In the genomic region with DNA sequence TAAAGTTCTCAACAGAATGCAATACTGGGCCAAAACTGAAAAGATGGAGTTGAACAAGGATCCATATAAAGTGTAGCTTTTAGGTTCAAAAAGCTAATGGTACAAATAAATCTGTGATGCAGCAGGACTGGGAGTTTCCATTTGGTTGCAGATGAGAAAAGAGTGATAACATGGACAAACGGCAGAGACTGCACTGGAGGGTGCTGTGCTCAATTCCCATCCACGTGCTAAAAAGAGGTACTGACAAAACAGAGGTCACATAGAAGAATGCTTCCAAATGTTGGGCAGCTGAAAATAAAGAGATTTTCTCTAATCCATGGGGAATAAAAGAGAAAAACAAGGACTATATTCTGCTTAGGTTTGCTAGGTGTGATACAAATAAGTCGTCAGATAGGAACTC, we compare ENCODE assay signal across 23 cellular contexts.
"Had no signal": no experiment of that assay in that cellular context is flagged by ENCODE, and none has a peak within 500 bp of the region (broad histone marks: within the 10 kb centered on the region; RNA-seq: fewer than 3 reads in every experiment).

No MANE protein-coding gene starts in this region.

- H3K4me3 Mint-ChIP-seq: T-cell had no signal

- ATAC-seq: HepG2, K562, Panc1, PC-3, T-cell had no signal

- H3K4me3 ChIP-seq: K562 had no signal

- DNase-seq: Kasumi-1, MM.1S, NCI-H1092 treated with DMSO at 0.1 percent for 48 hours, NCI-H1417, NCI-H146, NCI-H1694 treated with DMSO at 0.1 percent for 48 hours, NCI-H1930, NCI-H2081, NCI-H2107, NCI-H2227 treated with DMSO at 0.1 percent for 48 hours, NCI-H524, NCI-H526 treated with DMSO at 0.1 percent for 48 hours, NCI-H748 treated with DMSO at 0.1 percent for 48 hours, PC-3, SHP77, SW 1271, T-cell had no signal

- H3K4me2 ChIP-seq: KMS-11 had no signal

- H3K9ac ChIP-seq: KMS-11 had no signal

- H3K4me1 Mint-ChIP-seq: IgD-negative memory B cell, T-cell had no signal

- H3K27ac ChIP-seq: KMS-11, RWPE1 had no signal

- H3K27ac Mint-ChIP-seq: T-cell had no signal

- H3K36me3 Mint-ChIP-seq: IgD-negative memory B cell, T-cell had no signal

- H3K27me3 Mint-ChIP-seq: IgD-negative memory B cell, T-cell had no signal
